ENCODE assay signal across 8 cellular contexts in genomic region chr17:58219007-58219788, GRCh38. TPM values are rescaled to one million over a fixed set of nuclear protein-coding genes. Genes with fewer than 3 reads are reported as not detected.
DNase-seq lines count a peak whose midpoint lies in the region; ATAC-seq and TF ChIP-seq lines count a peak whose summit lies in the region.

Gene MKS1, minus strand, starts transcription at chr17:58219255. Its CDS starts 25 bp downstream, at chr17:58219230.

- H3K4me3 Mint-ChIP-seq in progenitor cell of endocrine pancreas (ENCODE audit: low read depth) = peak within 1 kb of the TSS; percentile 92

- ATAC-seq in HG02870 (IDR thresholded peaks at IDR 0.05; ENCODE audit: unreplicated experiment) (peak; percentile 97), left cardiac atrium (peak; percentile 100)

- peaks cover 14% of the 10 kb centered on the region for H3K27me3 Mint-ChIP-seq in progenitor cell of endocrine pancreas

- DNase-seq in GM13977 (ENCODE audit: low spot score) (peak; percentile 97), NCI-H146 (lab: John Stamatoyannopoulos, UW) (peak; percentile 92), T-helper 1 cell (peak; percentile 85 to 95 (median 91)), amniotic epithelial cell (ENCODE audit: low read depth) (peak; percentile 76), left cardiac atrium (peak; percentile 97), progenitor cell of endocrine pancreas (ENCODE audit: low spot score, unreplicated experiment) (peak; percentile 95), ureter (ENCODE audit: low spot score) (peak; percentile 95)

- TF ChIP-seq CTCF in GM13977 (IDR thresholded peaks at IDR 0.05; ENCODE audit: extremely low read depth, insufficient read depth, missing control alignments) (peak; percentile 70), progenitor cell of endocrine pancreas (IDR thresholded peaks at IDR 0.05; ENCODE audit: unreplicated experiment) (peak; percentile 68)

- intact Hi-C loops in left cardiac atrium (cut with DNase I) = no loop called here

- in situ Hi-C loops in GM13977 (cut with MboI; ENCODE audit: low pct_unique_long_range_greater_than_20kb, low sequenced_read_pairs, unreplicated experiment) = no loop called here

- no peaks in the 10 kb centered on the region for H3K36me3 Mint-ChIP-seq in progenitor cell of endocrine pancreas (ENCODE audit: insufficient read depth)

- H3K27ac Mint-ChIP-seq in progenitor cell of endocrine pancreas = peak within 1 kb of the TSS; percentile 95

- peaks cover 5% of the 10 kb centered on the region for H3K4me1 Mint-ChIP-seq in progenitor cell of endocrine pancreas (ENCODE audit: low read depth)

- H3K9me3 Mint-ChIP-seq in progenitor cell of endocrine pancreas (ENCODE audit: low read depth) = no peaks in the 10 kb centered on the region

RNA-seq across cellular contexts. Expression of gene MKS1, which starts in this region (rescaled TPM):
- total RNA-seq in left cardiac atrium (1 to 10 TPM; 4.5 to 9.0 TPM), progenitor cell of endocrine pancreas (40.0 and 44.3 TPM in 2 replicates), ureter (28.7 TPM)

Comparison
In these comparisons a context has a peak if more than half of its experiments do, and no peak if none do; other contexts are left out.
1. Peak in every context shown above with its lines: DNase-seq and ATAC-seq.